ENCODE assay signal across 26 cellular contexts in the genomic region with DNA sequence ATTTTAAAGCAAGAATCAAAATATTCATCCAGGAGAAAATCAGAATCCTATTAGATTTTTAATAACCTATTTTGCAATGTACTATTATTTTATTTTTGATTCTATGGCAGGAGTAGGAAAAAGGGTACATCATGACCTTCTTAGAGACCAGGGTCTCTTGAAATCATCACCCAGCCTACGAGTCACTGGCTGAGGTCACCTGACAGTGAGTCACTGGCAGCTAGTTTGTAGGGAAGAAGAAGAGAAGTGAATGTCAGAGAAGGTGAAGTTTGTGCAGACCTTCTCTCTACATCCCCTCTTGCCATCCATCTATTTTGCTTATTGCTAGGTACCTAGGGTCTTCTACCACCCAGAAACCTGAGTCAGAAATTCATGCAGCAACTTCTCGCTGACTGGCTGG.
DNase-seq lines count a peak whose midpoint lies in the region; ATAC-seq and TF ChIP-seq lines count a peak whose summit lies in the region.
"Had no signal": no experiment of that assay in that cellular context is flagged by ENCODE, and none has a peak within 500 bp of the region (broad histone marks: within the 10 kb centered on the region; RNA-seq: fewer than 3 reads in every experiment).

No MANE protein-coding gene starts in this region.

- H3K36me3 ChIP-seq in hepatocyte (replicated peaks; ENCODE audit: insufficient read depth, low read depth) = no peaks in the 10 kb centered on the region
- H3K36me3 ChIP-seq: adrenal gland, right atrium auricular region, stomach, uterus had no signal

- H3K4me3 Mint-ChIP-seq in stimulated activated naive CD8-positive, alpha-beta T cell treated with anti-CD3 and anti-CD28 coated beads, Interleukin-15, amount 100 ng/mL, for 72 hours = no peak overlapping the region
- H3K4me3 Mint-ChIP-seq: activated T-cell treated with anti-CD3 and anti-CD28 coated beads, Interleukin-2, amount 50 U/mL, for 72 hours; brain; CD8-positive, alpha-beta memory T cell; IgD-negative memory B cell; T-cell; WTC11 had no signal

- no peak overlapping the region for H3K4me2 ChIP-seq in hepatocyte
- H3K4me2 ChIP-seq: smooth muscle cell had no signal

- H3K27me3 Mint-ChIP-seq in stimulated activated naive CD8-positive, alpha-beta T cell treated with anti-CD3 and anti-CD28 coated beads, Interleukin-15, amount 100 ng/mL, for 72 hours = peaks cover 13% of the 10 kb centered on the region
- H3K27me3 Mint-ChIP-seq: brain had no signal

- no peak for DNase-seq in stimulated activated naive CD8-positive, alpha-beta T cell treated with anti-CD3 and anti-CD28 coated beads, Interleukin-15, Interleukin-2, amounts not matched to agents 100 U/mL and 50 U/mL, for 24 hours
- DNase-seq in stimulated activated naive CD8-positive, alpha-beta T cell treated with anti-CD3 and anti-CD28 coated beads, Interleukin-15, amount 100 ng/mL, for 72 hours = no peak
- DNase-seq in SK-MEL-5 (ENCODE audit: low read depth, low spot score) (peak; percentile 37), hepatocyte (ENCODE audit: low spot score) (peak; percentile 35), dedifferentiated amniotic fluid mesenchymal stem cell (ENCODE audit: extremely low spot score) (no peak), SHP77 treated with DMSO at 0.1 percent for 48 hours (lab: John Stamatoyannopoulos, UW) (no peak), NCI-H1092 (lab: John Stamatoyannopoulos, UW) (no peak), germinal center (ENCODE audit: low spot score) (no peak)
- DNase-seq: activated naive CD4-positive, alpha-beta T cell treated with Interleukin-2 at 50 U/mL for 16 hours; activated T-cell treated with anti-CD3 and anti-CD28 coated beads, Interleukin-2, amount 50 U/mL, for 72 hours; adrenal gland; CD8-positive, alpha-beta memory T cell; DMS 273 treated with DMSO at 0.1 percent for 48 hours; hypothalamus; left ventricle myocardium superior; NCI-H1092 treated with DMSO at 0.1 percent for 48 hours; NCI-H1694 treated with DMSO at 0.1 percent for 48 hours; NCI-H82; stomach; T-cell; uterus had no signal

- no peak overlapping the region for H3K27ac Mint-ChIP-seq in stimulated activated naive CD8-positive, alpha-beta T cell treated with anti-CD3 and anti-CD28 coated beads, Interleukin-15, amount 100 ng/mL, for 72 hours
- H3K27ac Mint-ChIP-seq: activated T-cell treated with anti-CD3 and anti-CD28 coated beads, Interleukin-2, amount 50 U/mL, for 72 hours; CD8-positive, alpha-beta memory T cell; IgD-negative memory B cell; T-cell; WTC11 had no signal

- H3K27ac ChIP-seq in hepatocyte = no peak overlapping the region
- H3K27ac ChIP-seq: adrenal gland, right atrium auricular region, stomach, uterus had no signal

- H3K4me3 ChIP-seq in hepatocyte = no peak overlapping the region
- H3K4me3 ChIP-seq: adrenal gland, right atrium auricular region, smooth muscle cell, stomach, uterus had no signal

- no peaks in the 10 kb centered on the region for H3K4me1 Mint-ChIP-seq in stimulated activated naive CD8-positive, alpha-beta T cell treated with anti-CD3 and anti-CD28 coated beads, Interleukin-15, amount 100 ng/mL, for 72 hours
- H3K4me1 Mint-ChIP-seq: CD8-positive, alpha-beta memory T cell; IgD-negative memory B cell; T-cell; WTC11 had no signal

- no peak overlapping the region for H2AFZ ChIP-seq in hepatocyte

- ATAC-seq in stimulated activated naive CD8-positive, alpha-beta T cell treated with anti-CD3 and anti-CD28 coated beads, Interleukin-15, Interleukin-2, amounts not matched to agents 100 U/mL and 50 U/mL, for 24 hours = peak; percentile 52
- ATAC-seq in stimulated activated naive CD8-positive, alpha-beta T cell treated with anti-CD3 and anti-CD28 coated beads, Interleukin-15, amount 100 ng/mL, for 72 hours = no peak
- ATAC-seq: activated T-cell treated with anti-CD3 and anti-CD28 coated beads, Interleukin-2, amount 50 U/mL, for 72 hours; left ventricle myocardium superior; T-cell; WTC11 had no signal

- no peaks in the 10 kb centered on the region for H4K20me1 ChIP-seq in hepatocyte (ENCODE audit: insufficient read depth, poor library complexity, severe bottlenecking)

- H3K9me3 Mint-ChIP-seq in stimulated activated naive CD8-positive, alpha-beta T cell treated with anti-CD3 and anti-CD28 coated beads, Interleukin-15, amount 100 ng/mL, for 72 hours = no peaks in the 10 kb centered on the region
- H3K9me3 Mint-ChIP-seq: activated T-cell treated with anti-CD3 and anti-CD28 coated beads, Interleukin-2, amount 50 U/mL, for 72 hours; brain; CD8-positive, alpha-beta memory T cell; IgD-negative memory B cell; T-cell; WTC11 had no signal

- in situ Hi-C loops in SK-MEL-5 (cut with HindIII; ENCODE audit: low pct_unique_long_range_greater_than_20kb, low sequenced_read_pairs) = no loop called here

- no peak for TF ChIP-seq CTCF in hepatocyte (IDR thresholded peaks at IDR 0.05; ENCODE audit: poor library complexity)

- no peaks in the 10 kb centered on the region for H3K79me2 ChIP-seq in hepatocyte

- H3K4me1 ChIP-seq in hepatocyte (ENCODE audit: insufficient read depth) = no peaks in the 10 kb centered on the region
- H3K4me1 ChIP-seq: adrenal gland, right atrium auricular region, stomach, uterus had no signal

- no peaks in the 10 kb centered on the region for H3K27me3 ChIP-seq in hepatocyte
- H3K27me3 ChIP-seq: adrenal gland, right atrium auricular region, stomach, uterus had no signal

- H3K9me2 ChIP-seq in hepatocyte (replicated peaks; ENCODE audit: insufficient read depth) = no peaks in the 10 kb centered on the region

- WGBS in hepatocyte (ENCODE audit: low lambda C conversion rate, missing lambda C conversion rate) = 72% methylated on average over 2 of the region's 2 CpGs

- H3K9me3 ChIP-seq in hepatocyte (ENCODE audit: low read depth) = no peaks in the 10 kb centered on the region
- H3K9me3 ChIP-seq: adrenal gland, right atrium auricular region, stomach, uterus had no signal

Comparison
In these comparisons a context has a peak if more than half of its experiments do, and no peak if none do; other contexts are left out.
1. DNase-seq: peak in SK-MEL-5 (single experiment) and hepatocyte (single experiment); none in stimulated activated naive CD8-positive, alpha-beta T cell treated with anti-CD3 and anti-CD28 coated beads, Interleukin-15, Interleukin-2, amounts not matched to agents 100 U/mL and 50 U/mL, for 24 hours (single experiment), stimulated activated naive CD8-positive, alpha-beta T cell treated with anti-CD3 and anti-CD28 coated beads, Interleukin-15, amount 100 ng/mL, for 72 hours (0 of 2), dedifferentiated amniotic fluid mesenchymal stem cell (single experiment), SHP77 treated with DMSO at 0.1 percent for 48 hours (single experiment), NCI-H1092 (single experiment) and germinal center (single experiment).